Comparison of ENCODE assay signal across 9 cellular contexts in the genomic region with DNA sequence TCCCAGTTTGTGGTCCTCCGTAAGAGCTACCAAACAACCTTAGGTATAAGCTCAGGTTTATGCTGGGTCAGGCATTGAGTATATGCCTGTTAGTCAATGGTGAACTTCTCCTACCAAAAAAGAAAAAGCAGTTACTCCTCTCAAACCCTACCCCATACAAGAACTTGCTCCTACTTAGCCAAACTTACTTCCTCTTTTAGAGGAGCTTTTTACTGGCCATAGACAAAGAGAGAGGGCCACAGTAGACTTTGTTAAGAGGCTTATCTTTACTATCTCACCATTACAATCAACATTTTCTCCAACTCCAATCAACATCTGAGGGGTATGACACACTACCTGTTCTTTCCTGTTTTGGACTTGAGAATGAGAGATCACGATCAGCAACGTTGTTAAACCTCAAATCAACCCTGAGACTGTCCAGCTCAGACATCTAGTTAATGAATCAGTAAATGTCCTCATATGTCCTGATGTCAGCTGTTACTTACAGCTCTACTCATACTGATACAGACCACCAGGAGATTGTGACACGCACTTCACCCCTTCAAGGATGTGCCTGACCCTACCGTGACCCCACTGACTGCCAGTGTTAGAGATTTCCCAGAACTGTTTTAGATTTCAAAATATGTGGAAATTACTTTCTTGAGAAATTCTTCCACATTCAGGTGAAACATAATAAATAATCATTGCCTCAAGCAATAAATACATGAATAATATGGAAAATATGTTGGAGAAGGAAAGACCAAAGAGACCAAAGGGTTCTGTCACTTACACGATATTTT. TPM values are rescaled to one million over a fixed set of nuclear protein-coding genes. Genes with fewer than 3 reads are reported as not detected.
DNase-seq lines count a peak whose midpoint lies in the region; ATAC-seq and TF ChIP-seq lines count a peak whose summit lies in the region.
"Had no signal": no experiment of that assay in that cellular context is flagged by ENCODE, and none has a peak within 500 bp of the region (broad histone marks: within the 10 kb centered on the region; RNA-seq: fewer than 3 reads in every experiment).

No MANE protein-coding gene starts in this region.

- POLR2A ChIA-PET in RWPE1 (lab: Yijun Ruan, JAX; ENCODE audit: low non-redundant PET), result no interaction called here

- no peaks in the 10 kb centered on the region for H3K36me3 Mint-ChIP-seq in activated naive CD8-positive, alpha-beta T cell treated with anti-CD3 and anti-CD28 coated beads for 36 hours

- H3K27ac ChIP-seq in RWPE1, result no peak overlapping the region

- CTCF ChIA-PET in RWPE1 (lab: Yijun Ruan, JAX), result interaction anchor here (0.6 to 1.0 kb wide), 2 partner anchors 9 to 18 kb away, joined by 3 read pairs; no protein-coding TSS in a partner anchor

- H3K27me3 Mint-ChIP-seq in activated naive CD8-positive, alpha-beta T cell treated with anti-CD3 and anti-CD28 coated beads for 36 hours, result peaks cover 4% of the 10 kb centered on the region

- H3K9me3 Mint-ChIP-seq in activated naive CD8-positive, alpha-beta T cell treated with anti-CD3 and anti-CD28 coated beads for 36 hours, result no peaks in the 10 kb centered on the region

- no peak overlapping the region for H3K4me3 Mint-ChIP-seq in activated naive CD8-positive, alpha-beta T cell treated with anti-CD3 and anti-CD28 coated beads for 36 hours

- H3K27ac Mint-ChIP-seq in activated naive CD8-positive, alpha-beta T cell treated with anti-CD3 and anti-CD28 coated beads for 36 hours, result no peak overlapping the region

- peaks cover 11% of the 10 kb centered on the region for H3K4me1 Mint-ChIP-seq in activated naive CD8-positive, alpha-beta T cell treated with anti-CD3 and anti-CD28 coated beads for 36 hours

- ATAC-seq in HG03571 (IDR thresholded peaks at IDR 0.05; ENCODE audit: unreplicated experiment), result peak; percentile 90
- ATAC-seq in HG03097 (IDR thresholded peaks at IDR 0.05; ENCODE audit: low FRiP score, unreplicated experiment), result no peak

- peak; percentile 21 for DNase-seq in activated CD4-positive, alpha-beta T cell treated with anti-CD3 and anti-CD28 coated beads for 48 hours
- no peak for DNase-seq in activated CD4-positive, alpha-beta T cell treated with anti-CD3 and anti-CD28 coated beads, Interleukin-2, amount 50 U/mL, for 1 hour
- peak; percentile 12 for DNase-seq in activated naive CD8-positive, alpha-beta T cell treated with anti-CD3 and anti-CD28 coated beads for 36 hours
- DNase-seq in stimulated activated CD8-positive, alpha-beta memory T cell treated with anti-CD3 and anti-CD28 coated beads, Interleukin-12 subunit alpha, Interleukin-12 subunit beta, amount 100 ng/mL, for 24 hours (ENCODE audit: extremely low read depth), result peak; percentile 16
- no peak for DNase-seq in RWPE1 (ENCODE audit: low spot score)
- no peak for DNase-seq in inferior parietal cortex (ENCODE audit: extremely low spot score)
- DNase-seq: NCI-H2029 treated with DMSO at 0.1 percent for 48 hours had no signal

- TF ChIP-seq CTCF in RWPE1 (conservative IDR thresholded peaks at IDR 0.05; ENCODE audit: low read depth), result no peak

RNA-seq across cellular contexts. Expression of a gene that starts 18.4 kb away (rescaled TPM):
- total RNA-seq in activated naive CD8-positive, alpha-beta T cell treated with anti-CD3 and anti-CD28 coated beads for 36 hours, result 10 to 100 TPM; 16.4 to 17.8 TPM

Comparison
In these comparisons a context has a peak if more than half of its experiments do, and no peak if none do; other contexts are left out.
1. DNase-seq: peak in activated CD4-positive, alpha-beta T cell treated with anti-CD3 and anti-CD28 coated beads for 48 hours (single experiment), activated naive CD8-positive, alpha-beta T cell treated with anti-CD3 and anti-CD28 coated beads for 36 hours (single experiment) and stimulated activated CD8-positive, alpha-beta memory T cell treated with anti-CD3 and anti-CD28 coated beads, Interleukin-12 subunit alpha, Interleukin-12 subunit beta, amount 100 ng/mL, for 24 hours (single experiment); none in activated CD4-positive, alpha-beta T cell treated with anti-CD3 and anti-CD28 coated beads, Interleukin-2, amount 50 U/mL, for 1 hour (single experiment), RWPE1 (single experiment) and inferior parietal cortex (single experiment).